ENCODE assay signal across 24 cellular contexts in the genomic region with DNA sequence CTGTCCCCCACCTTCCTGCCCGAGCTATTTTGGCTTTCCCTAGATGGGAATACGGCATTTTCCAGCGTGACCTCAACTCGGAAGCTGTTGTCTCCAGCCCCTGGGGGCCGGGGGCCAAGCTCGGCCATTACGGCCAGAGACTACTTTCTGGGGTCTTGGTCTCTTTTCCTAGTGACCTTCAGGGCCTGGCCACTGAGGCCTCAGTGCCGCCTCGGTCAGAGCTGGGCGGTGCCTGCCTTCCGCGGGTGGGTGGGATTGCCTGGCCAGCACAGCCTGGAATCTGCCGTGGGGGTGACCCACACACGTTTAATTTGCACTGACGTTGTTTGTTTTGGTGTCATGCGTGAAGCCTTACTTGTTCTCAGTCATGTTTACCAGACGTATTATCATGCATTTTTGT. TPM values are rescaled to one million over a fixed set of nuclear protein-coding genes. Genes with fewer than 3 reads are reported as not detected.
"Had no signal": no experiment of that assay in that cellular context is flagged by ENCODE, and none has a peak within 500 bp of the region (broad histone marks: within the 10 kb centered on the region; RNA-seq: fewer than 3 reads in every experiment).

No MANE protein-coding gene starts in this region.

- H3K4me3 Mint-ChIP-seq: dendritic cell treated with granulocyte-macrophage colony-stimulating factor and Interleukin-4, amounts not matched to agents 40 ng/mL and 50 ng/mL, for 4 days; effector memory CD8-positive, alpha-beta T cell; mesothelial cell of epicardium; naive B cell; naive thymus-derived CD8-positive, alpha-beta T cell had no signal

- H3K9me3 Mint-ChIP-seq: dendritic cell treated with granulocyte-macrophage colony-stimulating factor and Interleukin-4, amounts not matched to agents 40 ng/mL and 50 ng/mL, for 4 days; effector memory CD8-positive, alpha-beta T cell; mesothelial cell of epicardium; naive B cell; naive thymus-derived CD8-positive, alpha-beta T cell had no signal

- FAIRE-seq: islet of Langerhans, keratinocyte had no signal

- H3K27me3 Mint-ChIP-seq: dendritic cell treated with granulocyte-macrophage colony-stimulating factor and Interleukin-4, amounts not matched to agents 40 ng/mL and 50 ng/mL, for 4 days; effector memory CD8-positive, alpha-beta T cell; naive B cell; naive thymus-derived CD8-positive, alpha-beta T cell had no signal

- H3K4me3 ChIP-seq: colonic mucosa, esophagus squamous epithelium, gastrocnemius medialis, heart left ventricle, left lung, lower lobe of right lung, mucosa of descending colon had no signal

- DNase-seq: colonic mucosa; cortex of kidney; effector CD8-positive, alpha-beta T cell; effector memory CD8-positive, alpha-beta T cell; erythroblast; esophagus squamous epithelium; foreskin fibroblast; foreskin melanocyte; gastrocnemius medialis; heart left ventricle; hippocampal formation; left cardiac atrium; left lung; left ventricle myocardium superior; lower lobe of right lung; mesenchymal stem cell; mucosa of descending colon; naive B cell; naive thymus-derived CD8-positive, alpha-beta T cell had no signal

- H3K4me1 Mint-ChIP-seq: mesothelial cell of epicardium; naive B cell; naive thymus-derived CD8-positive, alpha-beta T cell had no signal

- H3K27ac Mint-ChIP-seq: dendritic cell treated with granulocyte-macrophage colony-stimulating factor and Interleukin-4, amounts not matched to agents 40 ng/mL and 50 ng/mL, for 4 days; effector memory CD8-positive, alpha-beta T cell; mesothelial cell of epicardium had no signal

- H3K36me3 ChIP-seq: colonic mucosa had no signal

- H3K27me3 ChIP-seq: colonic mucosa, esophagus squamous epithelium, gastrocnemius medialis, heart left ventricle, left lung had no signal

RNA-seq across cellular contexts. Expression of gene NPW, which starts 57.4 kb away (rescaled TPM):
- total RNA-seq: gastrocnemius medialis; kidney epithelial cell; left ventricle myocardium superior; lower lobe of right lung; naive thymus-derived CD8-positive, alpha-beta T cell had no signal
